In the genomic region with DNA sequence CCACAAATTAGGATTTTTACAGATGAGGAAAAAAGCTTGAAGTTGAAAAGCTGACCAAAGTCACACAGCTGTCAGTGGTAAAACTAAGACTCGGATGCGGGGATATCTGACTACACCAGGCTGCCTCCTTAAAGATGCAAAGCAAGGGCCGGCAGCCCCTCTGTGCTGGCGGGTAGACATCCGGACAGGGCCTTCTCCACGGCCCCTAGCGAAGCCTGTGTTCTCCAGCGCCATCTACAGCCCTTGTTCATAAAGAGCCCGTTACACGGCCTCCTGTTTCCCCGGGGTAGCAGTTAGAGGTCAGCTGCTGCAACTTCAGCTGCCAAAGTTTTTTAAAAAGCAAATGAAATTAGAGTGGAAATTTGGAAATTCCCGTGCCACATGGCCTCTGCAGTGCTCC, we compare ENCODE assay signal across 8 cellular contexts.
A peak's percentile ranks its signal among the peaks of the same experiment; 100 is the strongest.
DNase-seq lines count a peak whose midpoint lies in the region; ATAC-seq and TF ChIP-seq lines count a peak whose summit lies in the region.

No MANE protein-coding gene starts in this region.

- H3K4me3 ChIP-seq in BJ (ENCODE audit: low read depth, low read length) (no peak overlapping the region), coronary artery (no peak overlapping the region)

- no peak for DNase-seq in BJ (ENCODE audit: low read depth)
- DNase-seq in NCI-H69 (lab: John Stamatoyannopoulos, UW), result peak; percentile 80
- no peak for DNase-seq in coronary artery (ENCODE audit: low spot score)
- peak; percentile 80 for DNase-seq in medulla oblongata (ENCODE audit: extremely low spot score)
- DNase-seq in NK-92 treated with Interleukin-12 subunit alpha and Interleukin-12 subunit beta, amount 100 ng/mL, for 24 hours (lab: John Stamatoyannopoulos, UW), result no peak
- no peak for DNase-seq in cortex of kidney (lab: John Stamatoyannopoulos, UW)

- POLR2A ChIA-PET in BJ (lab: Charles Lee), result no interaction called here

- H3K27ac ChIP-seq in coronary artery, result no peak overlapping the region

- CTCF ChIA-PET in BJ (lab: Yijun Ruan, JAX), result interaction anchor here (0.6 to 2.7 kb wide), 6 partner anchors 9 to 44 kb away, joined by 3 to 12 read pairs (median 6); no protein-coding TSS in a partner anchor

- H3K36me3 ChIP-seq in BJ (ENCODE audit: control insufficient read depth, insufficient read depth, low read length), result no peaks in the 10 kb centered on the region

- no peaks in the 10 kb centered on the region for H3K27me3 ChIP-seq in BJ (ENCODE audit: control insufficient read depth, insufficient read depth, low read length)

- ATAC-seq in GM18858 (IDR thresholded peaks at IDR 0.05; ENCODE audit: unreplicated experiment) (peak; percentile 77), HG02885 (IDR thresholded peaks at IDR 0.05; ENCODE audit: poor library complexity, unreplicated experiment) (peak; percentile 97)

- TF ChIP-seq CTCF in BJ (IDR thresholded peaks at IDR 0.05; ENCODE audit: insufficient read depth, low read depth, low read length) (peak; percentile 74), coronary artery (IDR thresholded peaks at IDR 0.05) (peak; percentile 12)

Comparison
In these comparisons a context has a peak if more than half of its experiments do, and no peak if none do; other contexts are left out.
1. DNase-seq: peak in NCI-H69 (single experiment) and medulla oblongata (single experiment); none in BJ (single experiment), coronary artery (single experiment), NK-92 treated with Interleukin-12 subunit alpha and Interleukin-12 subunit beta, amount 100 ng/mL, for 24 hours (single experiment) and cortex of kidney (single experiment).